Comparison of ENCODE assay signal across 13 cellular contexts in the genomic region with DNA sequence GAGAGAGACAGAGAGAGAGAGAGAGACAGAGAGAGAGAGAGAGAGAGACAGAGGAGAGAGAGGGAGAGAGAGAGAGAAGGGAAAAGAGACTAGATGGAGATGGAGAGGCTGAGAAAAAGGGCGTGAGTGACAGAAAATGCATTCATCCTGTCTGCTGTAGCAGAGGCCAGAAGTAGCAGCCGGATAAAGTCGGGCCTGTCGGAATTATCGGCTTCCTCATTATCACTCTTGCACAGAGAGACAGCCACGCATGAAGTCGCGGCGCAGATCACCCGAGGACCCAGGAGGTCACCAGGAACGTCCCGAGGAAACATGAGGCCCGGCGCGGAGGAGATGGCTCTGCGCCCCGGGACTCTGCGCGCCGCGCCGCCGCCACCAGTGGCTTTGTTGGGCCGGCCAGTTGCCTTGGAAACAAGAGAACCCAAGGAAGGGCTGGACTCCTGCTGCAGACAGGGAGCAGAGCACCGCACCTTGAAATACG.
DNase-seq lines count a peak whose midpoint lies in the region; ATAC-seq and TF ChIP-seq lines count a peak whose summit lies in the region.
"Had no signal": no experiment of that assay in that cellular context is flagged by ENCODE, and none has a peak within 500 bp of the region (broad histone marks: within the 10 kb centered on the region; RNA-seq: fewer than 3 reads in every experiment).

No MANE protein-coding gene starts in this region.

- H3K4me3 Mint-ChIP-seq in CD4-positive, alpha-beta T cell = no peak overlapping the region
- H3K4me3 Mint-ChIP-seq: activated naive CD8-positive, alpha-beta T cell treated with anti-CD3 and anti-CD28 coated beads, Interleukin-2, amount 50 U/mL, for 24 hours had no signal

- peak overlapping the region; percentile 21 for H2AFZ ChIP-seq in neuron (ENCODE audit: low read depth, low read length)

- no peak for TF ChIP-seq CTCF in CD4-positive, alpha-beta T cell (IDR thresholded peaks at IDR 0.05)

- in situ Hi-C loops in G401 (cut with HindIII; ENCODE audit: low sequenced_read_pairs) = no loop called here

- no peaks in the 10 kb centered on the region for H3K36me3 ChIP-seq in neuron (ENCODE audit: insufficient read depth, low read length)

- H3K9me3 ChIP-seq in neuron (ENCODE audit: low read length) = no peaks in the 10 kb centered on the region
- peaks cover 5% of the 10 kb centered on the region for H3K9me3 ChIP-seq in CD4-positive, alpha-beta T cell (ENCODE audit: control insufficient read depth, low read length)
- H3K9me3 ChIP-seq: Caco-2 had no signal

- no peaks in the 10 kb centered on the region for H3K9me3 Mint-ChIP-seq in CD4-positive, alpha-beta T cell
- H3K9me3 Mint-ChIP-seq: activated naive CD8-positive, alpha-beta T cell treated with anti-CD3 and anti-CD28 coated beads, Interleukin-2, amount 50 U/mL, for 24 hours had no signal

- POLR2A ChIA-PET in CD4-positive, alpha-beta T cell (lab: Charles Lee) = no interaction called here

- H3K27me3 Mint-ChIP-seq in CD4-positive, alpha-beta T cell = peaks cover 35% of the 10 kb centered on the region

- no peaks in the 10 kb centered on the region for H3K4me1 Mint-ChIP-seq in CD4-positive, alpha-beta T cell (ENCODE audit: low read depth)
- H3K4me1 Mint-ChIP-seq: activated naive CD8-positive, alpha-beta T cell treated with anti-CD3 and anti-CD28 coated beads, Interleukin-2, amount 50 U/mL, for 24 hours had no signal

- ATAC-seq in HG03442 (IDR thresholded peaks at IDR 0.05; ENCODE audit: unreplicated experiment) (no peak), GM21576 (IDR thresholded peaks at IDR 0.05; ENCODE audit: unreplicated experiment) (no peak)
- no peak for ATAC-seq in CD4-positive, alpha-beta T cell (ENCODE audit: poor library complexity)
- ATAC-seq: activated naive CD8-positive, alpha-beta T cell treated with anti-CD3 and anti-CD28 coated beads, Interleukin-2, amount 50 U/mL, for 24 hours; stimulated activated naive CD8-positive, alpha-beta T cell treated with anti-CD3 and anti-CD28 coated beads, Interleukin-15, Interleukin-2, amounts not matched to agents 100 U/mL and 50 U/mL, for 24 hours had no signal

- peaks cover 3% of the 10 kb centered on the region for H3K4me1 ChIP-seq in neuron (ENCODE audit: insufficient read depth, low read length)
- H3K4me1 ChIP-seq: Caco-2 had no signal

- no peaks in the 10 kb centered on the region for H3K36me3 Mint-ChIP-seq in CD4-positive, alpha-beta T cell (ENCODE audit: low read depth)

- DNase-seq in G401 (ENCODE audit: low spot score) (peak; percentile 68), NCI-H2227 (lab: John Stamatoyannopoulos, UW; ENCODE audit: unreplicated experiment) (peak; percentile 51), glomerular visceral epithelial cell (ENCODE audit: extremely low spot score) (peak; percentile 1), GM19238 (ENCODE audit: insufficient read length, low spot score) (no peak)
- no peak for DNase-seq in CD4-positive, alpha-beta T cell
- DNase-seq: activated CD8-positive, alpha-beta memory T cell treated with anti-CD3 and anti-CD28 coated beads for 24 hours; activated naive CD8-positive, alpha-beta T cell treated with anti-CD3 and anti-CD28 coated beads, Interleukin-2, amount 50 U/mL, for 24 hours; Caco-2; NCI-H1048; stimulated activated naive CD8-positive, alpha-beta T cell treated with anti-CD3 and anti-CD28 coated beads, Interleukin-15, Interleukin-2, amounts not matched to agents 100 U/mL and 50 U/mL, for 24 hours had no signal

- no peaks in the 10 kb centered on the region for H3K27me3 ChIP-seq in neuron (ENCODE audit: insufficient read depth, low read length)
- peaks cover 5% of the 10 kb centered on the region for H3K27me3 ChIP-seq in CD4-positive, alpha-beta T cell (ENCODE audit: control insufficient read depth, insufficient read depth, low read length)

- CTCF ChIA-PET in CD4-positive, alpha-beta T cell (lab: Charles Lee) = no interaction called here

- H3K4me3 ChIP-seq in neuron (ENCODE audit: low read length) = peak overlapping the region; percentile 60

- H3K27ac Mint-ChIP-seq in CD4-positive, alpha-beta T cell = no peak overlapping the region
- H3K27ac Mint-ChIP-seq: activated naive CD8-positive, alpha-beta T cell treated with anti-CD3 and anti-CD28 coated beads, Interleukin-2, amount 50 U/mL, for 24 hours had no signal

- no peak overlapping the region for H3K27ac ChIP-seq in CD4-positive, alpha-beta T cell (ENCODE audit: low read depth, low read length)

- intact Hi-C loops in CD4-positive, alpha-beta T cell (cut with DNase I, micrococcal nuclease) = no loop called here

Comparison
In these comparisons a context has a peak if more than half of its experiments do, and no peak if none do; other contexts are left out.
1. DNase-seq: peak in G401 (single experiment), NCI-H2227 (single experiment) and glomerular visceral epithelial cell (single experiment); none in CD4-positive, alpha-beta T cell (0 of 10) and GM19238 (single experiment).